Comparison of ENCODE assay signal across 15 cellular contexts in genomic region chr16:14151256-14152030, GRCh38.
DNase-seq lines count a peak whose midpoint lies in the region; TF ChIP-seq lines count a peak whose summit lies in the region.
"Had no signal": no experiment of that assay in that cellular context is flagged by ENCODE, and none has a peak within 500 bp of the region (broad histone marks: within the 10 kb centered on the region; RNA-seq: fewer than 3 reads in every experiment).

No MANE protein-coding gene starts in this region.

- peaks cover 5% of the 10 kb centered on the region for H3K36me3 Mint-ChIP-seq in nephron (ENCODE audit: low read depth)
- H3K36me3 Mint-ChIP-seq in activated T-helper 1 cell treated with anti-CD3 and anti-CD28 coated beads, Interleukin-12 subunit alpha, Interleukin-12 subunit beta, Interleukin-2, Interleukin-4 antibody, amounts not matched to agents 30 ng/mL and 10 ng/mL and 1 ng/mL, durations not matched to agents 14 hours and 24 hours and 36 hours (ENCODE audit: low read depth), result no peaks in the 10 kb centered on the region

- no peaks in the 10 kb centered on the region for H3K27me3 Mint-ChIP-seq in nephron (ENCODE audit: low read depth)
- H3K27me3 Mint-ChIP-seq in activated T-helper 1 cell treated with anti-CD3 and anti-CD28 coated beads, Interleukin-12 subunit alpha, Interleukin-12 subunit beta, Interleukin-2, Interleukin-4 antibody, amounts not matched to agents 30 ng/mL and 10 ng/mL and 1 ng/mL, durations not matched to agents 14 hours and 24 hours and 36 hours (ENCODE audit: insufficient read depth), result no peaks in the 10 kb centered on the region
- H3K27me3 Mint-ChIP-seq: activated naive CD8-positive, alpha-beta T cell treated with anti-CD3 and anti-CD28 coated beads, Interleukin-2, amount 50 U/mL, for 24 hours; activated T-cell treated with anti-CD3 and anti-CD28 coated beads, Interleukin-2, amount 50 U/mL, for 24 hours had no signal

- H3K9me3 ChIP-seq in thyroid gland, result no peaks in the 10 kb centered on the region
- H3K9me3 ChIP-seq: uterus had no signal

- H3K27ac Mint-ChIP-seq in nephron, result peak overlapping the region in 2 of 3 experiments; percentile 55 to 72
- H3K27ac Mint-ChIP-seq in activated T-helper 1 cell treated with anti-CD3 and anti-CD28 coated beads, Interleukin-12 subunit alpha, Interleukin-12 subunit beta, Interleukin-2, Interleukin-4 antibody, amounts not matched to agents 30 ng/mL and 10 ng/mL and 1 ng/mL, durations not matched to agents 14 hours and 24 hours and 36 hours, result no peak overlapping the region
- H3K27ac Mint-ChIP-seq: activated naive CD8-positive, alpha-beta T cell treated with anti-CD3 and anti-CD28 coated beads, Interleukin-2, amount 50 U/mL, for 24 hours; activated T-cell treated with anti-CD3 and anti-CD28 coated beads, Interleukin-2, amount 50 U/mL, for 24 hours had no signal

- no peaks in the 10 kb centered on the region for H3K9me3 Mint-ChIP-seq in nephron
- H3K9me3 Mint-ChIP-seq in activated T-helper 1 cell treated with anti-CD3 and anti-CD28 coated beads, Interleukin-12 subunit alpha, Interleukin-12 subunit beta, Interleukin-2, Interleukin-4 antibody, amounts not matched to agents 30 ng/mL and 10 ng/mL and 1 ng/mL, durations not matched to agents 14 hours and 24 hours and 36 hours, result no peaks in the 10 kb centered on the region
- H3K9me3 Mint-ChIP-seq: activated naive CD8-positive, alpha-beta T cell treated with anti-CD3 and anti-CD28 coated beads, Interleukin-2, amount 50 U/mL, for 24 hours; activated T-cell treated with anti-CD3 and anti-CD28 coated beads, Interleukin-2, amount 50 U/mL, for 24 hours had no signal

- H3K27me3 ChIP-seq in thyroid gland, result no peaks in the 10 kb centered on the region
- H3K27me3 ChIP-seq: uterus had no signal

- no peak for TF ChIP-seq CTCF in fibroblast of villous mesenchyme (IDR thresholded peaks at IDR 0.05; ENCODE audit: insufficient read depth, low read depth, low read length)
- no peak for TF ChIP-seq CTCF in nephron (IDR thresholded peaks at IDR 0.05; ENCODE audit: unreplicated experiment in 3 of 3)
- no peak for TF ChIP-seq CTCF in thyroid gland (IDR thresholded peaks at IDR 0.05)

- DNase-seq in A172 (ENCODE audit: low spot score) (peak; percentile 7), LHCN-M2 (ENCODE audit: low read depth) (peak; percentile 82), fibroblast of villous mesenchyme (ENCODE audit: low read depth) (peak; percentile 43), NCI-H2107 treated with DMSO at 0.1 percent for 48 hours (lab: John Stamatoyannopoulos, UW; ENCODE audit: unreplicated experiment) (no peak), NCI-H146 treated with DMSO at 0.1 percent for 48 hours (lab: John Stamatoyannopoulos, UW; ENCODE audit: unreplicated experiment) (no peak), thyroid gland (no peak)
- no peak for DNase-seq in activated T-helper 1 cell treated with anti-CD3 and anti-CD28 coated beads, Interleukin-12 subunit alpha, Interleukin-12 subunit beta, Interleukin-2, Interleukin-4 antibody, amounts not matched to agents 30 ng/mL and 10 ng/mL and 1 ng/mL, durations not matched to agents 14 hours and 24 hours and 36 hours (ENCODE audit: low spot score)
- DNase-seq: activated CD4-positive, alpha-beta T cell treated with anti-CD3 and anti-CD28 coated beads, Interleukin-2, amount 50 U/mL, for 1 hour; activated naive CD8-positive, alpha-beta T cell treated with anti-CD3 and anti-CD28 coated beads, Interleukin-2, amount 50 U/mL, for 24 hours; activated T-cell treated with anti-CD3 and anti-CD28 coated beads, Interleukin-2, amount 50 U/mL, for 24 hours; GF-D8; NCI-H2171; stimulated activated CD4-positive, alpha-beta T cell treated with anti-CD3 and anti-CD28 coated beads, Interleukin-4, amount 100 ng/mL, for 4 hours; uterus had no signal

- H3K4me3 ChIP-seq in fibroblast of villous mesenchyme (ENCODE audit: low read depth, low read length), result no peak overlapping the region
- no peak overlapping the region for H3K4me3 ChIP-seq in thyroid gland (replicated peaks in 1 of 3)
- H3K4me3 ChIP-seq: uterus had no signal

- peaks cover 14% of the 10 kb centered on the region for H3K4me1 Mint-ChIP-seq in nephron
- H3K4me1 Mint-ChIP-seq in activated T-helper 1 cell treated with anti-CD3 and anti-CD28 coated beads, Interleukin-12 subunit alpha, Interleukin-12 subunit beta, Interleukin-2, Interleukin-4 antibody, amounts not matched to agents 30 ng/mL and 10 ng/mL and 1 ng/mL, durations not matched to agents 14 hours and 24 hours and 36 hours (ENCODE audit: low read depth), result no peaks in the 10 kb centered on the region
- H3K4me1 Mint-ChIP-seq: activated naive CD8-positive, alpha-beta T cell treated with anti-CD3 and anti-CD28 coated beads, Interleukin-2, amount 50 U/mL, for 24 hours had no signal

- peak overlapping the region in 1 of 3 donors; percentile 31 for H3K27ac ChIP-seq in thyroid gland

- peaks cover 20 to 21% of the 10 kb centered on the region in 2 donors for H3K4me1 ChIP-seq in thyroid gland
- H3K4me1 ChIP-seq: uterus had no signal

- WGBS in thyroid gland, 2 donors, result 74 to 84% methylated on average over 2 of the region's 2 CpGs

- intact Hi-C loops in activated T-helper 1 cell treated with anti-CD3 and anti-CD28 coated beads, Interleukin-12 subunit alpha, Interleukin-12 subunit beta, Interleukin-2, Interleukin-4 antibody, amounts not matched to agents 30 ng/mL and 10 ng/mL and 1 ng/mL, durations not matched to agents 14 hours and 24 hours and 36 hours (cut with micrococcal nuclease), result no loop called here
- intact Hi-C loops in thyroid gland (cut with DNase I), result no loop called here

- H3K4me3 Mint-ChIP-seq in nephron, result no peak overlapping the region
- H3K4me3 Mint-ChIP-seq in activated T-helper 1 cell treated with anti-CD3 and anti-CD28 coated beads, Interleukin-12 subunit alpha, Interleukin-12 subunit beta, Interleukin-2, Interleukin-4 antibody, amounts not matched to agents 30 ng/mL and 10 ng/mL and 1 ng/mL, durations not matched to agents 14 hours and 24 hours and 36 hours, result no peak overlapping the region
- H3K4me3 Mint-ChIP-seq: activated naive CD8-positive, alpha-beta T cell treated with anti-CD3 and anti-CD28 coated beads, Interleukin-2, amount 50 U/mL, for 24 hours; activated T-cell treated with anti-CD3 and anti-CD28 coated beads, Interleukin-2, amount 50 U/mL, for 24 hours had no signal

- no peak for TF ChIP-seq POLR2A in thyroid gland (IDR thresholded peaks at IDR 0.05)

- H3K36me3 ChIP-seq in thyroid gland, result no peaks in the 10 kb centered on the region
- H3K36me3 ChIP-seq: uterus had no signal

Comparison
In these comparisons a context has a peak if more than half of its experiments do, and no peak if none do; other contexts are left out.
1. DNase-seq: peak in A172 (single experiment), LHCN-M2 (single experiment) and fibroblast of villous mesenchyme (single experiment); none in NCI-H2107 treated with DMSO at 0.1 percent for 48 hours (single experiment), activated T-helper 1 cell treated with anti-CD3 and anti-CD28 coated beads, Interleukin-12 subunit alpha, Interleukin-12 subunit beta, Interleukin-2, Interleukin-4 antibody, amounts not matched to agents 30 ng/mL and 10 ng/mL and 1 ng/mL, durations not matched to agents 14 hours and 24 hours and 36 hours (single experiment), NCI-H146 treated with DMSO at 0.1 percent for 48 hours (single experiment) and thyroid gland (0 of 2).